1 cellular context compared by ENCODE assay signal in genomic region chr12:107760817-107761501, GRCh38.
A peak's percentile ranks its signal among the peaks of the same experiment; 100 is the strongest.
TF ChIP-seq lines count a peak whose summit lies in the region.

Gene PRDM4, minus strand, starts transcription at chr12:107761137. Its CDS starts 622 bp downstream, at chr12:107760515.

TF ChIP-seq in HepG2, 621 proteins besides CTCF, POLR2A, EP300 and RAD21 (continued from another document and continues in another):
- peak; percentile 91; the same call in 1 of the 2 replicates for TF ChIP-seq SPEN (CRISPR knock-in tag; IDR thresholded peaks at IDR 0.05; ENCODE audit: low read depth)
- peak; percentile 39; the same call in 1 of the 2 replicates for TF ChIP-seq MAZ (IDR thresholded peaks at IDR 0.05; ENCODE audit: borderline replicate concordance, low read depth, low read length)
- peak; percentile 92 for TF ChIP-seq MAZ (CRISPR knock-in tag; IDR thresholded peaks at IDR 0.05; ENCODE audit: low read depth)
- TF ChIP-seq SAP130 (CRISPR knock-in tag; IDR thresholded peaks at IDR 0.05; ENCODE audit: low read depth): peak; percentile 80
- peak; percentile 56 for TF ChIP-seq GABPA (IDR thresholded peaks at IDR 0.05; ENCODE audit: low read depth, low read length)
- peak; percentile 79 for TF ChIP-seq GABPA (CRISPR knock-in tag; IDR thresholded peaks at IDR 0.05; ENCODE audit: low read depth)
- TF ChIP-seq FOXC1 (CRISPR knock-in tag; IDR thresholded peaks at IDR 0.05; ENCODE audit: borderline replicate concordance): no peak
- TF ChIP-seq RORA (CRISPR knock-in tag; IDR thresholded peaks at IDR 0.05): no peak
- TF ChIP-seq MNT (IDR thresholded peaks at IDR 0.05): no peak
- 0 out of 2 replicates have a peak, but pooled peaks have one; percentile 39 for TF ChIP-seq ZNF629 (CRISPR knock-in tag; conservative IDR thresholded peaks at IDR 0.05)
- TF ChIP-seq ZIK1 (CRISPR knock-in tag; IDR thresholded peaks at IDR 0.05; ENCODE audit: borderline replicate concordance, low read depth): peak; percentile 71; the same call in 1 of the 2 replicates
- TF ChIP-seq NCOR1 (IDR thresholded peaks at IDR 0.05; ENCODE audit: borderline replicate concordance, low read length): no peak
- TF ChIP-seq MIER2 (CRISPR knock-in tag; IDR thresholded peaks at IDR 0.05): no peak
- no peak for TF ChIP-seq NFIB (CRISPR knock-in tag; IDR thresholded peaks at IDR 0.05; ENCODE audit: borderline replicate concordance)
- no peak for TF ChIP-seq TP53 (CRISPR knock-in tag; conservative IDR thresholded peaks at IDR 0.05)
- TF ChIP-seq TARDBP (CRISPR knock-in tag; IDR thresholded peaks at IDR 0.05): peak; percentile 51; the same call in 1 of the 2 replicates
- TF ChIP-seq TFE3 (CRISPR knock-in tag; IDR thresholded peaks at IDR 0.05): peak; percentile 32; the same call in 1 of the 2 replicates
- 0 out of 2 replicates have a peak, but pooled peaks have one; percentile 50 for TF ChIP-seq E2F1 (CRISPR knock-in tag; IDR thresholded peaks at IDR 0.05)
- no peak; the same call in 1 of the 2 replicates for TF ChIP-seq MED13 (CRISPR knock-in tag; IDR thresholded peaks at IDR 0.05)
- no peak for TF ChIP-seq THYN1 (CRISPR knock-in tag; IDR thresholded peaks at IDR 0.05; ENCODE audit: borderline replicate concordance, low read depth)
- TF ChIP-seq YEATS2 (CRISPR knock-in tag; IDR thresholded peaks at IDR 0.05; ENCODE audit: borderline replicate concordance): peak; percentile 71
- TF ChIP-seq POLR2AphosphoS2 (IDR thresholded peaks at IDR 0.05; ENCODE audit: low read depth, low read length): peak; percentile 74; the same call in 1 of the 2 replicates
- no peak for TF ChIP-seq CAMTA2 (CRISPR knock-in tag; IDR thresholded peaks at IDR 0.05; ENCODE audit: borderline replicate concordance)
- TF ChIP-seq AFF4 (CRISPR knock-in tag; IDR thresholded peaks at IDR 0.05): no peak
- TF ChIP-seq ZNF841 (CRISPR knock-in tag; IDR thresholded peaks at IDR 0.05; ENCODE audit: borderline replicate concordance): no peak
- TF ChIP-seq NR2F1 (CRISPR knock-in tag; IDR thresholded peaks at IDR 0.05): no peak
- TF ChIP-seq IRF2 (CRISPR knock-in tag; IDR thresholded peaks at IDR 0.05): peak; percentile 23; the same call in 1 of the 2 replicates
- no peak for TF ChIP-seq ZSCAN12 (CRISPR knock-in tag; IDR thresholded peaks at IDR 0.05)
- TF ChIP-seq FOXA3 (CRISPR knock-in tag; IDR thresholded peaks at IDR 0.05): 0 out of 2 replicates have a peak, but pooled peaks have one; percentile 14
- no peak for TF ChIP-seq ZNF691 (CRISPR knock-in tag; IDR thresholded peaks at IDR 0.05; ENCODE audit: borderline replicate concordance, low read depth)
- peak; percentile 57 for TF ChIP-seq HCFC1 (IDR thresholded peaks at IDR 0.05; ENCODE audit: low read depth, low read length)
- TF ChIP-seq DMTF1 (CRISPR knock-in tag; IDR thresholded peaks at IDR 0.05): no peak
- TF ChIP-seq HMG20B (CRISPR knock-in tag; conservative IDR thresholded peaks at IDR 0.05): no peak
- no peak for TF ChIP-seq CEBPB (IDR thresholded peaks at IDR 0.05; ENCODE audit: borderline replicate concordance, low read depth, low read length)
- TF ChIP-seq RFX5 (IDR thresholded peaks at IDR 0.05; ENCODE audit: low read depth, low read length): peak; percentile 33
- no peak for TF ChIP-seq ZNF282 (IDR thresholded peaks at IDR 0.05; ENCODE audit: partially characterized antibody)
- TF ChIP-seq GFI1 (CRISPR knock-in tag; IDR thresholded peaks at IDR 0.05; ENCODE audit: borderline replicate concordance): peak; percentile 3; the same call in 1 of the 2 replicates
- peak; percentile 68 for TF ChIP-seq MAX (IDR thresholded peaks at IDR 0.05)
- no peak for TF ChIP-seq HIVEP1 (CRISPR knock-in tag; IDR thresholded peaks at IDR 0.05)
- TF ChIP-seq PCBP1 (IDR thresholded peaks at IDR 0.05; ENCODE audit: borderline replicate concordance, low read depth, low read length): no peak
- TF ChIP-seq ZNF431 (CRISPR knock-in tag; IDR thresholded peaks at IDR 0.05; ENCODE audit: borderline replicate concordance, low read depth): peak; percentile 69
- no peak; the same call in 1 of the 2 replicates for TF ChIP-seq BCL6 (CRISPR knock-in tag; IDR thresholded peaks at IDR 0.05)
- TF ChIP-seq RFX1 (IDR thresholded peaks at IDR 0.05): peak; percentile 93
- 0 out of 2 replicates have a peak, but pooled peaks have one; percentile 39 for TF ChIP-seq RNF2 (conservative IDR thresholded peaks at IDR 0.05; ENCODE audit: low read depth)
- no peak for TF ChIP-seq ATF7 (IDR thresholded peaks at IDR 0.05)
- no peak for TF ChIP-seq ATF7 (CRISPR knock-in tag; IDR thresholded peaks at IDR 0.05)
- no peak for TF ChIP-seq SMAD1 (CRISPR knock-in tag; IDR thresholded peaks at IDR 0.05; ENCODE audit: borderline replicate concordance, low read depth)
- no peak for TF ChIP-seq EHMT2 (IDR thresholded peaks at IDR 0.05; ENCODE audit: borderline replicate concordance, low read depth, low read length)
- TF ChIP-seq ARNT (IDR thresholded peaks at IDR 0.05): no peak
- TF ChIP-seq ZFP36 (IDR thresholded peaks at IDR 0.05; ENCODE audit: borderline replicate concordance, low read depth, low read length, partially characterized antibody): no peak
- peak; percentile 80; the same call in 1 of the 2 replicates for TF ChIP-seq ZSCAN31 (CRISPR knock-in tag; IDR thresholded peaks at IDR 0.05; ENCODE audit: low read depth)
- peak; percentile 87 for TF ChIP-seq RBFOX2 (IDR thresholded peaks at IDR 0.05; ENCODE audit: low read depth, low read length)
- TF ChIP-seq ZNF660 (CRISPR knock-in tag; IDR thresholded peaks at IDR 0.05; ENCODE audit: borderline replicate concordance, low read depth): no peak
- TF ChIP-seq ZMAT5 (CRISPR knock-in tag; IDR thresholded peaks at IDR 0.05; ENCODE audit: borderline replicate concordance, low read depth): no peak
- peak; percentile 92; the same call in 1 of the 2 replicates for TF ChIP-seq YEATS4 (CRISPR knock-in tag; IDR thresholded peaks at IDR 0.05; ENCODE audit: borderline replicate concordance)
- no peak for TF ChIP-seq CHD4 (IDR thresholded peaks at IDR 0.05; ENCODE audit: borderline replicate concordance, low read length)
- TF ChIP-seq GPBP1L1 (CRISPR knock-in tag; IDR thresholded peaks at IDR 0.05): no peak
- TF ChIP-seq NR0B2 (CRISPR knock-in tag; IDR thresholded peaks at IDR 0.05): no peak
- peak; percentile 48; the same call in 1 of the 2 replicates for TF ChIP-seq HDAC1 (CRISPR knock-in tag; IDR thresholded peaks at IDR 0.05)
